In the genomic region with DNA sequence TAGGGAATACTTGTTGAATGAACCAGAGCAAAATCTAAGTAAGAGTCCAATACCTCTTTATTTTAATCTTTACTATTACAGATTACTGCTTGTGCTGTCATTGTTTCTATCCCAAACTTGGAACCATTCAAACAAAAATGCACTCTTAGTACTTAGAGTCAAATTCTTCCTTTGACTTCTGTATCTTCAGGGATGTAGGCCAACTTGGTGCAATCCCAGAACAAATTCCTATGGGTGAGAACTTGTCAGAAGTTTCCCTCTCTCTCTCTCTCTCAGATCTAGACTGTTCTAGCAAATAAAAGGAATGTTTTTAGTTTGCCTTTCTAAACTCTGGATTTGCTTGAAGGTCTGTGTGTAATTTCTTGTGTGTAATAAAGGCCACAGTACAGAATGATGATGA, we compare ENCODE assay signal across 29 cellular contexts.
"Had no signal": no experiment of that assay in that cellular context is flagged by ENCODE, and none has a peak within 500 bp of the region (broad histone marks: within the 10 kb centered on the region; RNA-seq: fewer than 3 reads in every experiment).

No MANE protein-coding gene starts in this region.

- FAIRE-seq: colon, endometrium, endothelial cell of umbilical vein, frontal cortex had no signal

- ATAC-seq: effector memory CD8-positive, alpha-beta T cell; esophagus mucosa; foreskin keratinocyte; gastrocnemius medialis; gastroesophageal sphincter; heart left ventricle; heart right ventricle had no signal

- H3K27me3 Mint-ChIP-seq: dendritic cell treated with granulocyte-macrophage colony-stimulating factor and Interleukin-4, amounts not matched to agents 40 ng/mL and 50 ng/mL, for 4 days; effector memory CD8-positive, alpha-beta T cell had no signal

- H3K27me3 ChIP-seq: colonic mucosa, dorsolateral prefrontal cortex, esophagus muscularis mucosa, esophagus squamous epithelium, foreskin keratinocyte, gastrocnemius medialis, gastroesophageal sphincter, heart left ventricle, heart right ventricle had no signal

- H3K27ac Mint-ChIP-seq: dendritic cell treated with granulocyte-macrophage colony-stimulating factor and Interleukin-4, amounts not matched to agents 40 ng/mL and 50 ng/mL, for 4 days; effector memory CD8-positive, alpha-beta T cell; endodermal cell had no signal

- H3K27ac ChIP-seq: colonic mucosa, coronary artery, dorsolateral prefrontal cortex, epithelial cell of prostate, esophagus muscularis mucosa, esophagus squamous epithelium, foreskin keratinocyte, gastrocnemius medialis, gastroesophageal sphincter, heart left ventricle, heart right ventricle had no signal

- DNase-seq: colonic mucosa; cortex of kidney; dermis blood vessel endothelial cell; dorsolateral prefrontal cortex; effector CD4-positive, alpha-beta T cell; effector CD8-positive, alpha-beta T cell; effector memory CD4-positive, alpha-beta T cell; effector memory CD8-positive, alpha-beta T cell; endodermal cell; erythroblast; esophagus squamous epithelium; foreskin fibroblast; foreskin keratinocyte; foreskin melanocyte; gastrocnemius medialis; glutamatergic neuron; head of caudate nucleus; heart left ventricle; heart right ventricle had no signal

- H3K4me3 Mint-ChIP-seq: dendritic cell treated with granulocyte-macrophage colony-stimulating factor and Interleukin-4, amounts not matched to agents 40 ng/mL and 50 ng/mL, for 4 days; effector memory CD8-positive, alpha-beta T cell; endodermal cell had no signal

- H3K9me3 ChIP-seq: colonic mucosa, esophagus muscularis mucosa, esophagus squamous epithelium, gastrocnemius medialis, gastroesophageal sphincter, heart left ventricle, heart right ventricle had no signal

- H3K9me3 Mint-ChIP-seq: dendritic cell treated with granulocyte-macrophage colony-stimulating factor and Interleukin-4, amounts not matched to agents 40 ng/mL and 50 ng/mL, for 4 days; effector memory CD8-positive, alpha-beta T cell; endodermal cell had no signal

- H3K4me1 Mint-ChIP-seq: endodermal cell had no signal

- H3K4me1 ChIP-seq: colonic mucosa, esophagus muscularis mucosa, esophagus squamous epithelium, foreskin keratinocyte, gastrocnemius medialis, gastroesophageal sphincter, heart left ventricle, heart right ventricle had no signal

- H3K36me3 ChIP-seq: colonic mucosa, esophagus muscularis mucosa, esophagus squamous epithelium, gastrocnemius medialis, gastroesophageal sphincter, heart left ventricle, heart right ventricle had no signal

- H3K4me3 ChIP-seq: colonic mucosa, coronary artery, dorsolateral prefrontal cortex, esophagus muscularis mucosa, esophagus squamous epithelium, gastrocnemius medialis, gastroesophageal sphincter, heart left ventricle, heart right ventricle had no signal
